1 cellular context compared by ENCODE assay signal in genomic region chr2:108719149-108720044, GRCh38.
TF ChIP-seq lines count a peak whose summit lies in the region.

RANBP2 (plus strand) TSS chr2:108719482; CDS start chr2:108719607, 125 bp downstream.

TF ChIP-seq in HepG2, 621 proteins besides CTCF, POLR2A, EP300 and RAD21 (continued from another document and continues in another):
- TF ChIP-seq GABPB1 (CRISPR knock-in tag; IDR thresholded peaks at IDR 0.05), result peak; percentile 93
- TF ChIP-seq ZNF713 (CRISPR knock-in tag; IDR thresholded peaks at IDR 0.05), result peak; percentile 61; the same call in 1 of the 2 replicates
- TF ChIP-seq, protein P1, sequence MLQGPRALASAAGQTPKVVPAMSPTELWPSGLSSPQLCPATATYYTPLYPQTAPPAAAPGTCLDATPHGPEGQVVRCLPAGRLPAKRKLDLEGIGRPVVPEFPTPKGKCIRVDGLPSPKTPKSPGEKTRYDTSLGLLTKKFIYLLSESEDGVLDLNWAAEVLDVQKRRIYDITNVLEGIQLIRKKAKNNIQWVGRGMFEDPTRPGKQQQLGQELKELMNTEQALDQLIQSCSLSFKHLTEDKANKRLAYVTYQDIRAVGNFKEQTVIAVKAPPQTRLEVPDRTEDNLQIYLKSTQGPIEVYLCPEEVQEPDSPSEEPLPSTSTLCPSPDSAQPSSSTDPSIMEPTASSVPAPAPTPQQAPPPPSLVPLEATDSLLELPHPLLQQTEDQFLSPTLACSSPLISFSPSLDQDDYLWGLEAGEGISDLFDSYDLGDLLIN (CRISPR knock-in tag; IDR thresholded peaks at IDR 0.05; ENCODE audit: borderline replicate concordance), result peak; percentile 96
- TF ChIP-seq FOSL2 (CRISPR knock-in tag; IDR thresholded peaks at IDR 0.05), result peak; percentile 83
- peak; percentile 94 for TF ChIP-seq ZNF414 (CRISPR knock-in tag; IDR thresholded peaks at IDR 0.05)
- TF ChIP-seq, protein P2, sequence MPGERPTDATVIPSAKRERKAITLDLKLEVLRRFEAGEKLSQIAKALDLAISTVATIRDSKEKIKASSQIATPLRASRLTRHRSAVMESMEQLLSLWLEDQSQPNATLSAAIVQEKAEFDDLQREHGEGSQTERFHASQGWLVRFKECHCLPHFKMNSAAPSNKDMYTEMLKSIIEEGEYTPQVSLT (CRISPR knock-in tag; IDR thresholded peaks at IDR 0.05; ENCODE audit: borderline replicate concordance, low read depth), result no peak
- peak; percentile 48; the same call in 1 of the 2 replicates for TF ChIP-seq CHD2 (IDR thresholded peaks at IDR 0.05; ENCODE audit: low read depth, low read length)
- no peak for TF ChIP-seq TRIM24 (CRISPR knock-in tag; IDR thresholded peaks at IDR 0.05)
- TF ChIP-seq NCOA2 (CRISPR knock-in tag; IDR thresholded peaks at IDR 0.05), result peak; percentile 78
- peak; percentile 89 for TF ChIP-seq ZNF678 (CRISPR knock-in tag; IDR thresholded peaks at IDR 0.05)
- TF ChIP-seq, protein P3, sequence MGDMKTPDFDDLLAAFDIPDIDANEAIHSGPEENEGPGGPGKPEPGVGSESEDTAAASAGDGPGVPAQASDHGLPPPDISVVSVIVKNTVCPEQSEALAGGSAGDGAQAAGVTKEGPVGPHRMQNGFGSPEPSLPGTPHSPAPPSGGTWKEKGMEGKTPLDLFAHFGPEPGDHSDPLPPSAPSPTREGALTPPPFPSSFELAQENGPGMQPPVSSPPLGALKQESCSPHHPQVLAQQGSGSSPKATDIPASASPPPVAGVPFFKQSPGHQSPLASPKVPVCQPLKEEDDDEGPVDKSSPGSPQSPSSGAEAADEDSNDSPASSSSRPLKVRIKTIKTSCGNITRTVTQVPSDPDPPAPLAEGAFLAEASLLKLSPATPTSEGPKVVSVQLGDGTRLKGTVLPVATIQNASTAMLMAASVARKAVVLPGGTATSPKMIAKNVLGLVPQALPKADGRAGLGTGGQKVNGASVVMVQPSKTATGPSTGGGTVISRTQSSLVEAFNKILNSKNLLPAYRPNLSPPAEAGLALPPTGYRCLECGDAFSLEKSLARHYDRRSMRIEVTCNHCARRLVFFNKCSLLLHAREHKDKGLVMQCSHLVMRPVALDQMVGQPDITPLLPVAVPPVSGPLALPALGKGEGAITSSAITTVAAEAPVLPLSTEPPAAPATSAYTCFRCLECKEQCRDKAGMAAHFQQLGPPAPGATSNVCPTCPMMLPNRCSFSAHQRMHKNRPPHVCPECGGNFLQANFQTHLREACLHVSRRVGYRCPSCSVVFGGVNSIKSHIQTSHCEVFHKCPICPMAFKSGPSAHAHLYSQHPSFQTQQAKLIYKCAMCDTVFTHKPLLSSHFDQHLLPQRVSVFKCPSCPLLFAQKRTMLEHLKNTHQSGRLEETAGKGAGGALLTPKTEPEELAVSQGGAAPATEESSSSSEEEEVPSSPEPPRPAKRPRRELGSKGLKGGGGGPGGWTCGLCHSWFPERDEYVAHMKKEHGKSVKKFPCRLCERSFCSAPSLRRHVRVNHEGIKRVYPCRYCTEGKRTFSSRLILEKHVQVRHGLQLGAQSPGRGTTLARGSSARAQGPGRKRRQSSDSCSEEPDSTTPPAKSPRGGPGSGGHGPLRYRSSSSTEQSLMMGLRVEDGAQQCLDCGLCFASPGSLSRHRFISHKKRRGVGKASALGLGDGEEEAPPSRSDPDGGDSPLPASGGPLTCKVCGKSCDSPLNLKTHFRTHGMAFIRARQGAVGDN (CRISPR knock-in tag; IDR thresholded peaks at IDR 0.05), result peak; percentile 100
- TF ChIP-seq ZNF777 (CRISPR knock-in tag; IDR thresholded peaks at IDR 0.05), result peak; percentile 97
- TF ChIP-seq MYC (CRISPR knock-in tag; IDR thresholded peaks at IDR 0.05; ENCODE audit: borderline replicate concordance), result peak; percentile 100
- 0 out of 2 replicates have a peak, but pooled peaks have one; percentile 69 for TF ChIP-seq ZBTB1 (CRISPR knock-in tag; IDR thresholded peaks at IDR 0.05; ENCODE audit: borderline replicate concordance)
- peak; percentile 37 for TF ChIP-seq AGO1 (IDR thresholded peaks at IDR 0.05; ENCODE audit: low read depth, low read length, poor library complexity, severe bottlenecking)
- no peak for TF ChIP-seq RFX3 (CRISPR knock-in tag; IDR thresholded peaks at IDR 0.05)
- peak; percentile 56; the same call in 1 of the 2 replicates for TF ChIP-seq ZSCAN25 (CRISPR knock-in tag; IDR thresholded peaks at IDR 0.05)
- peak; percentile 99 for TF ChIP-seq GATAD1 (CRISPR knock-in tag; IDR thresholded peaks at IDR 0.05)
- TF ChIP-seq NFE2 (CRISPR knock-in tag; IDR thresholded peaks at IDR 0.05), result peak; percentile 16; the same call in 1 of the 2 replicates
- TF ChIP-seq, protein P4, sequence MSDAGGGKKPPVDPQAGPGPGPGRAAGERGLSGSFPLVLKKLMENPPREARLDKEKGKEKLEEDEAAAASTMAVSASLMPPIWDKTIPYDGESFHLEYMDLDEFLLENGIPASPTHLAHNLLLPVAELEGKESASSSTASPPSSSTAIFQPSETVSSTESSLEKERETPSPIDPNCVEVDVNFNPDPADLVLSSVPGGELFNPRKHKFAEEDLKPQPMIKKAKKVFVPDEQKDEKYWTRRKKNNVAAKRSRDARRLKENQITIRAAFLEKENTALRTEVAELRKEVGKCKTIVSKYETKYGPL (CRISPR knock-in tag; IDR thresholded peaks at IDR 0.05), result peak; percentile 86
- peak; percentile 96 for TF ChIP-seq BRCA1 (CRISPR knock-in tag; IDR thresholded peaks at IDR 0.05)
- peak; percentile 68; the same call in 1 of the 2 replicates for TF ChIP-seq ZNF879 (CRISPR knock-in tag; IDR thresholded peaks at IDR 0.05)
- peak; percentile 93 for TF ChIP-seq ZNF160 (CRISPR knock-in tag; IDR thresholded peaks at IDR 0.05)
- TF ChIP-seq, protein P5, sequence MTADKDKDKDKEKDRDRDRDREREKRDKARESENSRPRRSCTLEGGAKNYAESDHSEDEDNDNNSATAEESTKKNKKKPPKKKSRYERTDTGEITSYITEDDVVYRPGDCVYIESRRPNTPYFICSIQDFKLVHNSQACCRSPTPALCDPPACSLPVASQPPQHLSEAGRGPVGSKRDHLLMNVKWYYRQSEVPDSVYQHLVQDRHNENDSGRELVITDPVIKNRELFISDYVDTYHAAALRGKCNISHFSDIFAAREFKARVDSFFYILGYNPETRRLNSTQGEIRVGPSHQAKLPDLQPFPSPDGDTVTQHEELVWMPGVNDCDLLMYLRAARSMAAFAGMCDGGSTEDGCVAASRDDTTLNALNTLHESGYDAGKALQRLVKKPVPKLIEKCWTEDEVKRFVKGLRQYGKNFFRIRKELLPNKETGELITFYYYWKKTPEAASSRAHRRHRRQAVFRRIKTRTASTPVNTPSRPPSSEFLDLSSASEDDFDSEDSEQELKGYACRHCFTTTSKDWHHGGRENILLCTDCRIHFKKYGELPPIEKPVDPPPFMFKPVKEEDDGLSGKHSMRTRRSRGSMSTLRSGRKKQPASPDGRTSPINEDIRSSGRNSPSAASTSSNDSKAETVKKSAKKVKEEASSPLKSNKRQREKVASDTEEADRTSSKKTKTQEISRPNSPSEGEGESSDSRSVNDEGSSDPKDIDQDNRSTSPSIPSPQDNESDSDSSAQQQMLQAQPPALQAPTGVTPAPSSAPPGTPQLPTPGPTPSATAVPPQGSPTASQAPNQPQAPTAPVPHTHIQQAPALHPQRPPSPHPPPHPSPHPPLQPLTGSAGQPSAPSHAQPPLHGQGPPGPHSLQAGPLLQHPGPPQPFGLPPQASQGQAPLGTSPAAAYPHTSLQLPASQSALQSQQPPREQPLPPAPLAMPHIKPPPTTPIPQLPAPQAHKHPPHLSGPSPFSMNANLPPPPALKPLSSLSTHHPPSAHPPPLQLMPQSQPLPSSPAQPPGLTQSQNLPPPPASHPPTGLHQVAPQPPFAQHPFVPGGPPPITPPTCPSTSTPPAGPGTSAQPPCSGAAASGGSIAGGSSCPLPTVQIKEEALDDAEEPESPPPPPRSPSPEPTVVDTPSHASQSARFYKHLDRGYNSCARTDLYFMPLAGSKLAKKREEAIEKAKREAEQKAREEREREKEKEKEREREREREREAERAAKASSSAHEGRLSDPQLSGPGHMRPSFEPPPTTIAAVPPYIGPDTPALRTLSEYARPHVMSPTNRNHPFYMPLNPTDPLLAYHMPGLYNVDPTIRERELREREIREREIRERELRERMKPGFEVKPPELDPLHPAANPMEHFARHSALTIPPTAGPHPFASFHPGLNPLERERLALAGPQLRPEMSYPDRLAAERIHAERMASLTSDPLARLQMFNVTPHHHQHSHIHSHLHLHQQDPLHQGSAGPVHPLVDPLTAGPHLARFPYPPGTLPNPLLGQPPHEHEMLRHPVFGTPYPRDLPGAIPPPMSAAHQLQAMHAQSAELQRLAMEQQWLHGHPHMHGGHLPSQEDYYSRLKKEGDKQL (CRISPR knock-in tag; IDR thresholded peaks at IDR 0.05; ENCODE audit: low read depth), result peak; percentile 69; the same call in 1 of the 2 replicates
- TF ChIP-seq NFYB (CRISPR knock-in tag; IDR thresholded peaks at IDR 0.05), result peak; percentile 68
- TF ChIP-seq ZNF619 (CRISPR knock-in tag; IDR thresholded peaks at IDR 0.05), result peak; percentile 88
- TF ChIP-seq, protein P6, sequence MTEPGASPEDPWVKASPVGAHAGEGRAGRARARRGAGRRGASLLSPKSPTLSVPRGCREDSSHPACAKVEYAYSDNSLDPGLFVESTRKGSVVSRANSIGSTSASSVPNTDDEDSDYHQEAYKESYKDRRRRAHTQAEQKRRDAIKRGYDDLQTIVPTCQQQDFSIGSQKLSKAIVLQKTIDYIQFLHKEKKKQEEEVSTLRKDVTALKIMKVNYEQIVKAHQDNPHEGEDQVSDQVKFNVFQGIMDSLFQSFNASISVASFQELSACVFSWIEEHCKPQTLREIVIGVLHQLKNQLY (CRISPR knock-in tag; IDR thresholded peaks at IDR 0.05), result peak; percentile 85
- TF ChIP-seq, protein P7, sequence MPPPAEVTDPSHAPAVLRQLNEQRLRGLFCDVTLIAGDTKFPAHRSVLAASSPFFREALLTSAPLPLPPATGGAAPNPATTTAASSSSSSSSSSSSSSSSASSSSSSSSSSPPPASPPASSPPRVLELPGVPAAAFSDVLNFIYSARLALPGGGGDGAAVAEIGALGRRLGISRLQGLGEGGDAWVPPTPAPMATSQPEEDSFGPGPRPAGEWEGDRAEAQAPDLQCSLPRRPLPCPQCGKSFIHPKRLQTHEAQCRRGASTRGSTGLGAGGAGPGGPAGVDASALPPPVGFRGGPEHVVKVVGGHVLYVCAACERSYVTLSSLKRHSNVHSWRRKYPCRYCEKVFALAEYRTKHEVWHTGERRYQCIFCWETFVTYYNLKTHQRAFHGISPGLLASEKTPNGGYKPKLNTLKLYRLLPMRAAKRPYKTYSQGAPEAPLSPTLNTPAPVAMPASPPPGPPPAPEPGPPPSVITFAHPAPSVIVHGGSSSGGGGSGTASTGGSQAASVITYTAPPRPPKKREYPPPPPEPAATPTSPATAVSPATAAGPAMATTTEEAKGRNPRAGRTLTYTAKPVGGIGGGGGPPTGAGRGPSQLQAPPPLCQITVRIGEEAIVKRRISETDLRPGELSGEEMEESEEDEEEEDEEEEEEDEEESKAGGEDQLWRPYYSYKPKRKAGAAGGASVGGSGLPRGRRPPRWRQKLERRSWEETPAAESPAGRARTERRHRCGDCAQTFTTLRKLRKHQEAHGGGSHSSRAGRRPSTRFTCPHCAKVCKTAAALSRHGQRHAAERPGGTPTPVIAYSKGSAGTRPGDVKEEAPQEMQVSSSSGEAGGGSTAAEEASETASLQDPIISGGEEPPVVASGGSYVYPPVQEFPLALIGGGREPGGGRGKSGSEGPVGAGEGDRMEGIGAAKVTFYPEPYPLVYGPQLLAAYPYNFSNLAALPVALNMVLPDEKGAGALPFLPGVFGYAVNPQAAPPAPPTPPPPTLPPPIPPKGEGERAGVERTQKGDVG (CRISPR knock-in tag; IDR thresholded peaks at IDR 0.05; ENCODE audit: borderline replicate concordance), result peak; percentile 96
- peak; percentile 99 for TF ChIP-seq ARNT2 (CRISPR knock-in tag; IDR thresholded peaks at IDR 0.05; ENCODE audit: low read depth)
- 0 out of 2 replicates have a peak, but pooled peaks have one; percentile 94 for TF ChIP-seq TBP (CRISPR knock-in tag; IDR thresholded peaks at IDR 0.05)
- no peak; the same call in none of the 2 replicates for TF ChIP-seq ISX (CRISPR knock-in tag; conservative IDR thresholded peaks at IDR 0.05)
- TF ChIP-seq ZMYM4 (CRISPR knock-in tag; IDR thresholded peaks at IDR 0.05), result peak; percentile 99
- TF ChIP-seq NR3C1 (CRISPR knock-in tag; IDR thresholded peaks at IDR 0.05), result no peak
- peak; percentile 87; the same call in 1 of the 2 replicates for TF ChIP-seq ZFAT (CRISPR knock-in tag; conservative IDR thresholded peaks at IDR 0.05)
- peak; percentile 92 for TF ChIP-seq ZNF101 (CRISPR knock-in tag; IDR thresholded peaks at IDR 0.05; ENCODE audit: borderline replicate concordance, low read depth)
- TF ChIP-seq ZNF367 (CRISPR knock-in tag; IDR thresholded peaks at IDR 0.05; ENCODE audit: borderline replicate concordance), result peak; percentile 47; the same call in 1 of the 2 replicates
- TF ChIP-seq ZNF776 (CRISPR knock-in tag; IDR thresholded peaks at IDR 0.05), result peak; percentile 96
- TF ChIP-seq ZBTB49 (CRISPR knock-in tag; IDR thresholded peaks at IDR 0.05; ENCODE audit: borderline replicate concordance), result peak; percentile 86
- TF ChIP-seq, protein P8, sequence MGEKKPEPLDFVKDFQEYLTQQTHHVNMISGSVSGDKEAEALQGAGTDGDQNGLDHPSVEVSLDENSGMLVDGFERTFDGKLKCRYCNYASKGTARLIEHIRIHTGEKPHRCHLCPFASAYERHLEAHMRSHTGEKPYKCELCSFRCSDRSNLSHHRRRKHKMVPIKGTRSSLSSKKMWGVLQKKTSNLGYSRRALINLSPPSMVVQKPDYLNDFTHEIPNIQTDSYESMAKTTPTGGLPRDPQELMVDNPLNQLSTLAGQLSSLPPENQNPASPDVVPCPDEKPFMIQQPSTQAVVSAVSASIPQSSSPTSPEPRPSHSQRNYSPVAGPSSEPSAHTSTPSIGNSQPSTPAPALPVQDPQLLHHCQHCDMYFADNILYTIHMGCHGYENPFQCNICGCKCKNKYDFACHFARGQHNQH (CRISPR knock-in tag; IDR thresholded peaks at IDR 0.05), result peak; percentile 99
- 0 out of 2 replicates have a peak, but pooled peaks have one; percentile 47 for TF ChIP-seq ZNF567 (CRISPR knock-in tag; IDR thresholded peaks at IDR 0.05; ENCODE audit: borderline replicate concordance)
- TF ChIP-seq ZNF3 (CRISPR knock-in tag; IDR thresholded peaks at IDR 0.05), result 0 out of 2 replicates have a peak, but pooled peaks have one; percentile 26
